In the genomic region with DNA sequence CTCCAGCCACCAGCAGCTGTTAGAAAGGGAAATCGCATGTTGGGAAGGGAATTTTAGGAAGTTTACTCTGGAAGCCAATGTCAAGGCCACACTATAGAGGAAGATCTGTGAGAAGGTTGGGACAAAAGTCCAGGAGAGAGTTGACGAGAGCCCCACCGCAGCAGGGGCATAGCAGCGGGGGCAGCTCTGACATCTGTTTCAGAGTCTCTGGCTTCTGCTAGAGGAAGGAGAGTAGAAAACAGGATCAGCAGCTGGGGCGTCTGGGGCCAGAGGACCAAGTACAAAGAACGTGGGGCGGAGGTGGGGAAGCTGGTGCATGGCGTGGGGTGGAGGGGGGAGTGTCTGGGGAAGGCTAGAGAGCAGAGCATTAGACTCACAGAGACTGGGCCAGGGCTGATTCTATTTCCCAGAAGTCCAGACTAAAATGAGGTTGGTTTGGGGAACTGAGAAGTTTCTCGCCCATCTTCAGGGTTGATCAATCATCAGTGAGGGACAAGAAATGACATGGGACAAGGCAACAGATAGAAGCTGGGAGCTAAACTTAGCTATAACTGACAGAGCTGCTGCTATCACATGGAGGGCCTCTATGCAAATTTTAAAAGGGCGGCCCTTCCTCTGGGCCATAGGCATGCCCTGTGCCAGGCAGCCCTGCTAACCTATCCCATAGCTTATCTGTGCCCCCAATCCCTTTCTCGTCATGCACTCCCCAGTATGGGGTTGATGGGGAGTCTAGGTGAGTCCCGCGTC, we compare ENCODE assay signal across 8 cellular contexts. TPM values are rescaled to one million over a fixed set of nuclear protein-coding genes. Genes with fewer than 3 reads are reported as not detected.
DNase-seq lines count a peak whose midpoint lies in the region; TF ChIP-seq lines count a peak whose summit lies in the region.

No MANE protein-coding gene starts in this region.

- no peaks in the 10 kb centered on the region for H3K79me2 ChIP-seq in H9 (ENCODE audit: insufficient read depth, low read length)

- no peaks in the 10 kb centered on the region for H4K20me1 ChIP-seq in H9 (ENCODE audit: control insufficient read depth, insufficient read depth, insufficient read length)

- H4K5ac ChIP-seq in H9 (ENCODE audit: insufficient read length, low read depth, low read length): no peak overlapping the region

- H2AFZ ChIP-seq in H9 (ENCODE audit: low read length) (no peak overlapping the region), neuron (ENCODE audit: low read depth, low read length) (no peak overlapping the region)

- WGBS in H9 (ENCODE audit: extremely low coverage, insufficient read length, low lambda C conversion rate): no CpG with 5 or more reads among the region's 13 CpGs

- H3K27me3 ChIP-seq in H9 (ENCODE audit: insufficient read depth, low read length) (no peaks in the 10 kb centered on the region), neuron (ENCODE audit: insufficient read depth, low read length) (no peaks in the 10 kb centered on the region)

- peak overlapping the region; percentile 10 for H3K27ac Mint-ChIP-seq in activated CD4-positive, alpha-beta T cell treated with anti-CD3 and anti-CD28 coated beads, Interleukin-2, amount 10 ng/mL, durations not matched to agents 24 days and 14 days
- H3K27ac Mint-ChIP-seq in H9: peak overlapping the region; percentile 97 to 98 (median 97); a peak in 6 of 7 replicates
- H3K27ac Mint-ChIP-seq in chondrocyte (ENCODE audit: unreplicated experiment): no peak overlapping the region

- no peak overlapping the region for H4K8ac ChIP-seq in H9 (replicated peaks; ENCODE audit: insufficient read length, low read depth, low read length)

- peaks cover 12% of the 10 kb centered on the region for H3K23me2 ChIP-seq in H9 (ENCODE audit: insufficient read length, low read depth, low read length, poor library complexity, severe bottlenecking)

- peaks cover 19% of the 10 kb centered on the region for H3K4me1 Mint-ChIP-seq in activated CD4-positive, alpha-beta T cell treated with anti-CD3 and anti-CD28 coated beads, Interleukin-2, amount 10 ng/mL, durations not matched to agents 24 days and 14 days
- H3K4me1 Mint-ChIP-seq in H9 (peaks cover 11 to 15% of the 10 kb centered on the region in 2 experiments), chondrocyte (ENCODE audit: low read depth) (peaks cover 18% of the 10 kb centered on the region)

- H3K36me3 Mint-ChIP-seq in activated CD4-positive, alpha-beta T cell treated with anti-CD3 and anti-CD28 coated beads, Interleukin-2, amount 10 ng/mL, durations not matched to agents 24 days and 14 days (ENCODE audit: low read depth): peaks cover 14% of the 10 kb centered on the region
- peaks cover 0 to 16% (median 11%) of the 10 kb centered on the region in 3 experiments; a peak in 6 of 7 replicates for H3K36me3 Mint-ChIP-seq in H9 (ENCODE audit: insufficient read depth in 1 of 3, low read depth in 3 of 3)
- H3K36me3 Mint-ChIP-seq in chondrocyte (ENCODE audit: low read depth): peaks cover 5% of the 10 kb centered on the region

- peak; percentile 64 for DNase-seq in activated CD4-positive, alpha-beta T cell treated with anti-CD3 and anti-CD28 coated beads, Interleukin-2, amount 10 ng/mL, durations not matched to agents 24 days and 14 days
- DNase-seq in activated CD4-positive, alpha-beta T cell treated with anti-CD3 and anti-CD28 coated beads for 48 hours: no peak
- no peak for DNase-seq in H9
- no peak for DNase-seq in NB4 (ENCODE audit: low read depth)
- no peak for DNase-seq in chondrocyte (ENCODE audit: low spot score)
- DNase-seq in retina: no peak
- no peak for DNase-seq in NCI-H1436 (lab: John Stamatoyannopoulos, UW)

- no peak overlapping the region for H2BK5ac ChIP-seq in H9 (ENCODE audit: insufficient read length, low read length)

- no peak for TF ChIP-seq CTCF in H9 (conservative IDR thresholded peaks at IDR 0.05)
- no peak for TF ChIP-seq CTCF in NB4 (IDR thresholded peaks at IDR 0.05; ENCODE audit: low read depth, low read length)
- no peak for TF ChIP-seq CTCF in chondrocyte (IDR thresholded peaks at IDR 0.05)

- H3K4me3 ChIP-seq in NB4 (ENCODE audit: low read depth, low read length) (peak overlapping the region; percentile 67), neuron (ENCODE audit: low read length) (peak overlapping the region; percentile 57)

- H2BK20ac ChIP-seq in H9 (ENCODE audit: low read depth, low read length, poor library complexity, severe bottlenecking): no peak overlapping the region

- intact Hi-C loops in activated CD4-positive, alpha-beta T cell treated with anti-CD3 and anti-CD28 coated beads, Interleukin-2, amount 10 ng/mL, durations not matched to agents 24 days and 14 days (cut with micrococcal nuclease): loop anchor here (2.0 kb wide), 2 partner anchors 61 to 77 kb away; partner anchors contain the start of genes SH2B1 and TUFM

- H3K4me1 ChIP-seq in H9 (ENCODE audit: insufficient read depth, low read length) (no peaks in the 10 kb centered on the region), neuron (ENCODE audit: insufficient read depth, low read length) (no peaks in the 10 kb centered on the region)

- no peak overlapping the region for H4K91ac ChIP-seq in H9 (ENCODE audit: insufficient read length, low read depth, low read length)

- no peaks in the 10 kb centered on the region for H3K9me3 Mint-ChIP-seq in activated CD4-positive, alpha-beta T cell treated with anti-CD3 and anti-CD28 coated beads, Interleukin-2, amount 10 ng/mL, durations not matched to agents 24 days and 14 days
- no peaks in the 10 kb centered on the region for H3K9me3 Mint-ChIP-seq in H9
- no peaks in the 10 kb centered on the region for H3K9me3 Mint-ChIP-seq in chondrocyte (ENCODE audit: low read depth)

- no peak overlapping the region for H2AK5ac ChIP-seq in H9 (ENCODE audit: insufficient read length, low read length)

- H3T11ph ChIP-seq in H9 (ENCODE audit: low read length): no peak overlapping the region

- no peak overlapping the region for H3K56ac ChIP-seq in H9 (ENCODE audit: insufficient read length, low read depth, low read length)

- H3K9me3 ChIP-seq in H9 (ENCODE audit: control insufficient read depth, low read depth, low read length) (no peaks in the 10 kb centered on the region), neuron (ENCODE audit: low read length) (no peaks in the 10 kb centered on the region)

- H2BK120ac ChIP-seq in H9 (ENCODE audit: low read depth, low read length, poor library complexity, severe bottlenecking): no peak overlapping the region

- H2BK15ac ChIP-seq in H9 (ENCODE audit: low read depth, low read length): no peak overlapping the region

- H3K4me2 ChIP-seq in H9 (ENCODE audit: insufficient read depth, insufficient read length, low read length): peak overlapping the region; percentile 90

- H3K4ac ChIP-seq in H9 (ENCODE audit: low read depth, low read length): no peak overlapping the region

- 0 out of 2 replicates have a peak overlapping the region, but pooled peaks have one; percentile 1 for H3K14ac ChIP-seq in H9 (ENCODE audit: insufficient read depth, low read length)

- H3K4me3 Mint-ChIP-seq in activated CD4-positive, alpha-beta T cell treated with anti-CD3 and anti-CD28 coated beads, Interleukin-2, amount 10 ng/mL, durations not matched to agents 24 days and 14 days: peak overlapping the region; percentile 92
- H3K4me3 Mint-ChIP-seq in H9 (peak overlapping the region; percentile 91 to 96), chondrocyte (ENCODE audit: unreplicated experiment) (peak overlapping the region; percentile 91)

- no peak overlapping the region for H2BK12ac ChIP-seq in H9 (ENCODE audit: insufficient read length, low read depth, low read length)

- no peaks in the 10 kb centered on the region for H3K79me1 ChIP-seq in H9 (ENCODE audit: insufficient read depth, low read depth, low read length, poor library complexity, severe bottlenecking)

- H3K27me3 Mint-ChIP-seq in activated CD4-positive, alpha-beta T cell treated with anti-CD3 and anti-CD28 coated beads, Interleukin-2, amount 10 ng/mL, durations not matched to agents 24 days and 14 days: no peaks in the 10 kb centered on the region
- H3K27me3 Mint-ChIP-seq in H9 (ENCODE audit: low read depth) (no peaks in the 10 kb centered on the region), chondrocyte (ENCODE audit: low read depth) (no peaks in the 10 kb centered on the region)

- peaks cover 5% of the 10 kb centered on the region for H3K36me3 ChIP-seq in neuron (ENCODE audit: insufficient read depth, low read length)

- TF ChIP-seq POLR2A in NB4 (IDR thresholded peaks at IDR 0.05; ENCODE audit: extremely low read depth, insufficient read length): no peak

- H3K18ac ChIP-seq in H9 (ENCODE audit: insufficient read length, low read depth, low read length): no peak overlapping the region

- peak overlapping the region; percentile 61 for H3K9ac ChIP-seq in H9 (ENCODE audit: extremely low read depth, insufficient read length, low read length)

- no peak overlapping the region for H3K27ac ChIP-seq in H9 (ENCODE audit: insufficient read length, low read depth, low read length)

- no peak overlapping the region for H3K23ac ChIP-seq in H9 (ENCODE audit: insufficient read length, low read depth, low read length)

RNA-seq across cellular contexts. Expression of gene RABEP2, which starts 1.2 kb away (rescaled TPM):
- total RNA-seq in activated CD4-positive, alpha-beta T cell treated with anti-CD3 and anti-CD28 coated beads, Interleukin-2, amount 10 ng/mL, durations not matched to agents 24 days and 14 days: 20.5 and 23.7 TPM in 2 replicates
- total RNA-seq in H9 (2021): 14.4 and 17.5 TPM in 2 replicates
- 20.1 to 24.6 TPM (median 22.4 TPM) in 3 replicates for total RNA-seq in chondrocyte

RNA-seq across cellular contexts. Expression of gene CD19, which starts 7.9 kb away (rescaled TPM):
- not detected in 2 replicates for total RNA-seq in activated CD4-positive, alpha-beta T cell treated with anti-CD3 and anti-CD28 coated beads, Interleukin-2, amount 10 ng/mL, durations not matched to agents 24 days and 14 days
- total RNA-seq in H9 (2021) (0.50 and 1.4 TPM in 2 replicates), chondrocyte (not detected in 3 replicates)

RNA-seq across cellular contexts. Expression of gene NFATC2IP, which starts 26.9 kb away (rescaled TPM):
- total RNA-seq in activated CD4-positive, alpha-beta T cell treated with anti-CD3 and anti-CD28 coated beads, Interleukin-2, amount 10 ng/mL, durations not matched to agents 24 days and 14 days: 108 and 112 TPM in 2 replicates
- total RNA-seq in H9 (2021) (68.8 and 73.8 TPM in 2 replicates), chondrocyte (23.0 to 24.3 TPM (median 23.8 TPM) in 3 replicates)

RNA-seq across cellular contexts. Expression of gene ATP2A1, which starts 45.5 kb away (rescaled TPM):
- total RNA-seq in activated CD4-positive, alpha-beta T cell treated with anti-CD3 and anti-CD28 coated beads, Interleukin-2, amount 10 ng/mL, durations not matched to agents 24 days and 14 days: 1.8 and 2.4 TPM in 2 replicates
- total RNA-seq in H9 (2021) (3.9 and 4.6 TPM in 2 replicates), chondrocyte (0.31 to 1.8 TPM (median 0.42 TPM) in 3 replicates)

RNA-seq across cellular contexts. Expression of gene SPNS1, which starts 50.8 kb away (rescaled TPM):
- 21.2 and 23.1 TPM in 2 replicates for total RNA-seq in activated CD4-positive, alpha-beta T cell treated with anti-CD3 and anti-CD28 coated beads, Interleukin-2, amount 10 ng/mL, durations not matched to agents 24 days and 14 days
- total RNA-seq in H9 (2021) (38.6 and 40.2 TPM in 2 replicates), chondrocyte (60.8 to 73.4 TPM (median 71.1 TPM) in 3 replicates)
